Comparison of ENCODE assay signal across 19 cellular contexts in the genomic region with DNA sequence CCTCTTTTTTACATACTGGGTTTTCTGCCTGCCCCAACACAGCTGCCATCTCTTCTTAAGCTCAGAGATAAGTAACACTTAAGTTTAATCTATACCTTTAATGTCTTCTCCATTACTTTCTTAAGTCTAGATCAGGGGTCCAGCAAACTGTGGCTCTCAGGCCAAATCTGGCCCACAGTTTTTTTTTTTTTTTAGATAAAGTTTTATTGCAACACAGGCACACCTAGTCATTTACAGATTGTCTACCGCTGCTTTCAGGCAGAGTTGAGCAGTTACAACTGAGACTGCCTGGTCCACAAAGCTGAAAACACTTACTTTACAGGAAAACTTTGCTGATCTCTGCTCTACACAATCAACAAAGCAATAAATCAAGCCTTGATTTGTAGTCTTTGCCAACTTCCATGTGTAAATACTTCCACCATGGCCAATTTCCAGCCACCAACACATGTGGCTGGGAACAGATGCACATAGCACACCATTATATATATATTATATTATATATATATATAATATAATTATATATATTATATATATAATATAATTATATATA. TPM values are rescaled to one million over a fixed set of nuclear protein-coding genes. Genes with fewer than 3 reads are reported as not detected.
DNase-seq lines count a peak whose midpoint lies in the region; ATAC-seq, FAIRE-seq and TF ChIP-seq lines count a peak whose summit lies in the region.
"Had no signal": no experiment of that assay in that cellular context is flagged by ENCODE, and none has a peak within 500 bp of the region (broad histone marks: within the 10 kb centered on the region; RNA-seq: fewer than 3 reads in every experiment).

No MANE protein-coding gene starts in this region.

- H4K20me1 ChIP-seq in OCI-LY7 (ENCODE audit: insufficient read depth, low read length) = no peaks in the 10 kb centered on the region

- H3K79me2 ChIP-seq in OCI-LY7 (ENCODE audit: insufficient read depth, low read depth, low read length) = no peaks in the 10 kb centered on the region

- no peak for TF ChIP-seq CTCF in RWPE2 (IDR thresholded peaks at IDR 0.05; ENCODE audit: poor library complexity, severe bottlenecking)
- TF ChIP-seq CTCF in fibroblast of the aortic adventitia (IDR thresholded peaks at IDR 0.05; ENCODE audit: insufficient read depth, low read length) = no peak
- no peak for TF ChIP-seq CTCF in OCI-LY7 (conservative IDR thresholded peaks at IDR 0.05; ENCODE audit: low read length)

- intact Hi-C loops in activated T-helper 2 cell treated with anti-CD3 and anti-CD28 coated beads, Interferon-gamma antibody, Interleukin-2, Interleukin-4, amounts not matched to agents 10 μg/mL and 5 μg/mL and 100 μg/mL, durations not matched to agents 14 hours and 24 hours and 36 hours (cut with micrococcal nuclease) = no loop called here
- intact Hi-C loops in OCI-LY7 (cut with micrococcal nuclease; ENCODE audit: unreplicated experiment) = no loop called here

- FAIRE-seq in GM12892 (lab: Jason Lieb, UNC) = peak; percentile 38

- no peak overlapping the region for H3K4me3 Mint-ChIP-seq in activated T-helper 2 cell treated with anti-CD3 and anti-CD28 coated beads, Interferon-gamma antibody, Interleukin-2, Interleukin-4, amounts not matched to agents 10 μg/mL and 5 μg/mL and 100 μg/mL, durations not matched to agents 14 hours and 24 hours and 36 hours (ENCODE audit: low read depth)
- H3K4me3 Mint-ChIP-seq: WTC11 had no signal

- H3K27me3 Mint-ChIP-seq in activated T-helper 2 cell treated with anti-CD3 and anti-CD28 coated beads, Interferon-gamma antibody, Interleukin-2, Interleukin-4, amounts not matched to agents 10 μg/mL and 5 μg/mL and 100 μg/mL, durations not matched to agents 14 hours and 24 hours and 36 hours (ENCODE audit: low read depth) = no peaks in the 10 kb centered on the region

- H3K36me3 ChIP-seq in RWPE2 (ENCODE audit: low read depth) (peaks cover 3% of the 10 kb centered on the region; the same call in 1 of the 2 replicates), OCI-LY7 (ENCODE audit: insufficient read depth, low read length) (no peaks in the 10 kb centered on the region)
- H3K36me3 ChIP-seq: BE2C, neutrophil had no signal

- no peak overlapping the region for H3K27ac Mint-ChIP-seq in activated T-helper 2 cell treated with anti-CD3 and anti-CD28 coated beads, Interferon-gamma antibody, Interleukin-2, Interleukin-4, amounts not matched to agents 10 μg/mL and 5 μg/mL and 100 μg/mL, durations not matched to agents 14 hours and 24 hours and 36 hours
- H3K27ac Mint-ChIP-seq: WTC11 had no signal

- peaks cover 17% of the 10 kb centered on the region for H3K4me1 ChIP-seq in RWPE2 (ENCODE audit: insufficient read depth, poor library complexity, severe bottlenecking)
- H3K4me1 ChIP-seq in OCI-LY7 (ENCODE audit: insufficient read depth, low read length, poor library complexity, severe bottlenecking) = peaks cover 25% of the 10 kb centered on the region
- H3K4me1 ChIP-seq: BE2C had no signal

- H3K4me3 ChIP-seq in RWPE2 (ENCODE audit: severe bottlenecking) (no peak overlapping the region), fibroblast of the aortic adventitia (ENCODE audit: low read depth, low read length) (no peak overlapping the region), OCI-LY7 (ENCODE audit: low read depth, low read length, poor library complexity, severe bottlenecking) (no peak overlapping the region)

- no TSS peak for BruUV-seq in OCI-LY7 (replicated peaks; lab: Mats Ljungman, UMichigan)

- POLR2A ChIA-PET in OCI-LY7 (lab: Charles Lee) = no interaction called here

- H3K4me2 ChIP-seq in OCI-LY7 (ENCODE audit: low read length) = no peak overlapping the region

- H3K9me3 ChIP-seq in RWPE2 (ENCODE audit: severe bottlenecking) = no peaks in the 10 kb centered on the region
- H3K9me3 ChIP-seq in OCI-LY7 (ENCODE audit: low read length) = no peaks in the 10 kb centered on the region
- H3K9me3 ChIP-seq: BE2C, neutrophil had no signal

- H2AFZ ChIP-seq in OCI-LY7 (ENCODE audit: low read length) = no peak overlapping the region

- TF ChIP-seq POLR2A in GM12892 (IDR thresholded peaks at IDR 0.05; ENCODE audit: low read depth, low read length) = no peak

- peaks cover 12% of the 10 kb centered on the region for H3K4me1 Mint-ChIP-seq in activated T-helper 2 cell treated with anti-CD3 and anti-CD28 coated beads, Interferon-gamma antibody, Interleukin-2, Interleukin-4, amounts not matched to agents 10 μg/mL and 5 μg/mL and 100 μg/mL, durations not matched to agents 14 hours and 24 hours and 36 hours (ENCODE audit: low read depth)
- H3K4me1 Mint-ChIP-seq: WTC11 had no signal

- no peaks in the 10 kb centered on the region for H3K9me3 Mint-ChIP-seq in activated T-helper 2 cell treated with anti-CD3 and anti-CD28 coated beads, Interferon-gamma antibody, Interleukin-2, Interleukin-4, amounts not matched to agents 10 μg/mL and 5 μg/mL and 100 μg/mL, durations not matched to agents 14 hours and 24 hours and 36 hours
- H3K9me3 Mint-ChIP-seq: WTC11 had no signal

- DNase-seq in DMS53 (lab: John Stamatoyannopoulos, UW) = peak; percentile 61
- DNase-seq in GM12892 (ENCODE audit: insufficient read length) = no peak
- DNase-seq in RWPE2 (ENCODE audit: low spot score) = no peak
- DNase-seq in fibroblast of the aortic adventitia (ENCODE audit: low read depth) = peak; percentile 48
- no peak for DNase-seq in NK-92 treated with Interleukin-12 subunit alpha and Interleukin-12 subunit beta, amount 100 ng/mL, for 24 hours (lab: John Stamatoyannopoulos, UW)
- no peak for DNase-seq in activated T-helper 2 cell treated with anti-CD3 and anti-CD28 coated beads, Interferon-gamma antibody, Interleukin-2, Interleukin-4, amounts not matched to agents 10 μg/mL and 5 μg/mL and 100 μg/mL, durations not matched to agents 14 hours and 24 hours and 36 hours (ENCODE audit: low spot score)
- no peak for DNase-seq in OCI-LY7 (ENCODE audit: low spot score)
- DNase-seq: activated effector memory CD4-positive, alpha-beta T cell treated with Interleukin-2 at 50 U/mL for 16 hours; amygdala; BE2C; GOT3; kidney glomerular epithelial cell; NCI-H1105; stimulated activated CD4-positive, alpha-beta T cell treated with anti-CD3 and anti-CD28 coated beads, Interleukin-4, amount 100 ng/mL, for 1 hour; T-helper 1 cell had no signal

- H3K27ac ChIP-seq in RWPE2 (ENCODE audit: poor library complexity, severe bottlenecking) (peak overlapping the region; percentile 25), OCI-LY7 (ENCODE audit: low read depth, low read length, poor library complexity, severe bottlenecking) (no peak overlapping the region)
- H3K27ac ChIP-seq: neutrophil had no signal

- ATAC-seq in RWPE2 (ENCODE audit: low read depth) (no peak), HG03354 (IDR thresholded peaks at IDR 0.05; ENCODE audit: poor library complexity, severe bottlenecking, unreplicated experiment) (no peak)
- ATAC-seq: WTC11 had no signal

- no peaks in the 10 kb centered on the region for H3K9me2 ChIP-seq in OCI-LY7 (ENCODE audit: insufficient read depth, low read length)

- no peaks in the 10 kb centered on the region for H3K27me3 ChIP-seq in RWPE2 (ENCODE audit: insufficient read depth, poor library complexity, severe bottlenecking)
- H3K27me3 ChIP-seq: BE2C, neutrophil had no signal

- H3K36me3 Mint-ChIP-seq in activated T-helper 2 cell treated with anti-CD3 and anti-CD28 coated beads, Interferon-gamma antibody, Interleukin-2, Interleukin-4, amounts not matched to agents 10 μg/mL and 5 μg/mL and 100 μg/mL, durations not matched to agents 14 hours and 24 hours and 36 hours (ENCODE audit: low read depth) = no peaks in the 10 kb centered on the region
- H3K36me3 Mint-ChIP-seq: WTC11 had no signal

- CTCF ChIA-PET in OCI-LY7 (lab: Charles Lee; ENCODE audit: unreplicated experiment) = no interaction called here

RNA-seq across cellular contexts. Expression of a gene that starts 13.2 kb away (rescaled TPM):
- polyA plus RNA-seq in GM12892 (2012; ENCODE audit: missing spikeins) = 7.4 TPM
- total RNA-seq in fibroblast of the aortic adventitia (ENCODE audit: low replicate concordance) (1.6 and 2.2 TPM in 2 replicates), OCI-LY7 (2022) (4.1 and 5.4 TPM in 2 replicates)
- 6.9 and 7.7 TPM in 2 replicates for total RNA-seq in activated T-helper 2 cell treated with anti-CD3 and anti-CD28 coated beads, Interferon-gamma antibody, Interleukin-2, Interleukin-4, amounts not matched to agents 10 μg/mL and 5 μg/mL and 100 μg/mL, durations not matched to agents 14 hours and 24 hours and 36 hours
- 1.1 and 1.4 TPM in 2 replicates for total RNA-seq in OCI-LY7 (2014; rRNA removed; shearing (Covaris generic))

RNA-seq across cellular contexts. Expression of a gene that starts 46.3 kb away (rescaled TPM):
- 51.9 TPM for polyA plus RNA-seq in GM12892 (2012; ENCODE audit: missing spikeins)
- 0.90 and 1.1 TPM in 2 replicates for total RNA-seq in fibroblast of the aortic adventitia (ENCODE audit: low replicate concordance)
- not detected in 2 replicates for total RNA-seq in activated T-helper 2 cell treated with anti-CD3 and anti-CD28 coated beads, Interferon-gamma antibody, Interleukin-2, Interleukin-4, amounts not matched to agents 10 μg/mL and 5 μg/mL and 100 μg/mL, durations not matched to agents 14 hours and 24 hours and 36 hours
- 109 and 112 TPM in 2 replicates for total RNA-seq in OCI-LY7 (2014; rRNA removed; shearing (Covaris generic))
- 123 and 183 TPM in 2 replicates for total RNA-seq in OCI-LY7 (2022)
- total RNA-seq: NCI-H460 had no signal

Comparison
In these comparisons a context has a peak if more than half of its experiments do, and no peak if none do; other contexts are left out.
1. DNase-seq: peak in DMS53 (single experiment) and fibroblast of the aortic adventitia (single experiment); none in GM12892 (single experiment), RWPE2 (single experiment), NK-92 treated with Interleukin-12 subunit alpha and Interleukin-12 subunit beta, amount 100 ng/mL, for 24 hours (single experiment), activated T-helper 2 cell treated with anti-CD3 and anti-CD28 coated beads, Interferon-gamma antibody, Interleukin-2, Interleukin-4, amounts not matched to agents 10 μg/mL and 5 μg/mL and 100 μg/mL, durations not matched to agents 14 hours and 24 hours and 36 hours (single experiment) and OCI-LY7 (single experiment).
2. RNA of a gene that starts 46.3 kb away (total RNA-seq): 109 to 183 TPM in OCI-LY7; 0.90 to 1.1 TPM in fibroblast of the aortic adventitia and not detected in activated T-helper 2 cell treated with anti-CD3 and anti-CD28 coated beads, Interferon-gamma antibody, Interleukin-2, Interleukin-4, amounts not matched to agents 10 μg/mL and 5 μg/mL and 100 μg/mL, durations not matched to agents 14 hours and 24 hours and 36 hours; every median in the first group is over 10 times any median in the second.